8 cellular contexts compared by ENCODE assay signal in the genomic region with DNA sequence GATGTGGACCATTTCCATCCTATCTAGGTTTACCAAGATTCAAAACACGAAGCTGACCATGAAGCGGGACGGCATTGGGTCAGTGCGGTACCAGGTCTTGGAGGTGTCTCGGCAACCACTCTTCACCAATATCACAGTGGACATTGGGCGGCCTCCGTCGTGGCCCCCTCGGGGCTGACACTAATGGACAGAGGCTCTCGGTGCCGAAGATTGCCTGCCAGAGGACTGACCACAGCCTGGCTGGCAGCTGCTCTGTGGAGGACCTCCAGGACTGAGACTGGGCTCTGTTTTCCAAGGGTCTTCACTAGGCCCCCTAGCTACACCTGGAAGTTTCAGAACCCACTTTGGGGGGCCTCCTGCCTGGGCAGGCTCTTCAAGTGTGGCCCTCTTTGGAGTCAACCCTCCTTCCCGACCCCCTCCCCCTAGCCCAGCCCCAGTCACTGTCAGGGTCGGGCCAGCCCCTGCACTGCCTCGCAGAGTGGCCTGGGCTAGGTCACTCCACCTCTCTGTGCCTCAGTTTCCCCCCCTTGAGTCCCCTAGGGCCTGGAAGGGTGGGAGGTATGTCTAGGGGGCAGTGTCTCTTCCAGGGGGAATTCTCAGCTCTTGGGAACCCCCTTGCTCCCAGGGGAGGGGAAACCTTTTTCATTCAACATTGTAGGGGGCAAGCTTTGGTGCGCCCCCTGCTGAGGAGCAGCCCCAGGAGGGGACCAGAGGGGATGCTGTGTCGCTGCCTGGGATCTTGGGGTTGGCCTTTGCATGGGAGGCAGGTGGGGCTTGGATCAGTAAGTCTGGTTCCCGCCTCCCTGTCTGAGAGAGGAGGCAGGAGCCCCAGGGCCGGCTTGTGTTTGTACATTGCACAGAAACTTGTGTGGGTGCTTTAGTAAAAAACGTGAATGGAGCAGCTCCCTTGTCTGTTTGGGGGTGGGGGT. TPM values are rescaled to one million over a fixed set of nuclear protein-coding genes. Genes with fewer than 3 reads are reported as not detected.
DNase-seq lines count a peak whose midpoint lies in the region; ATAC-seq and TF ChIP-seq lines count a peak whose summit lies in the region.

No MANE protein-coding gene starts in this region.

- no TSS peak for BruUV-seq in mammary epithelial cell (replicated peaks; lab: Mats Ljungman, UMichigan)

- peaks cover 16% of the 10 kb centered on the region for H3K36me3 ChIP-seq in HUES64 (ENCODE audit: insufficient read depth, low read length)
- H3K36me3 ChIP-seq in mammary epithelial cell (ENCODE audit: insufficient read depth, low read length), result peaks cover 3% of the 10 kb centered on the region
- H3K36me3 ChIP-seq in mesodermal cell (ENCODE audit: control insufficient read depth, insufficient read depth, low read length), result peaks cover 12% of the 10 kb centered on the region

- dilution Hi-C loops in mammary epithelial cell (cut with HindIII; ENCODE audit: low sequenced_read_pairs), result loop anchor here (5.0 kb wide), 3 partner anchors 37 to 97 kb away; no protein-coding TSS in a partner anchor

- peak overlapping the region; percentile 55 for H3K4me3 ChIP-seq in AG09309 (ENCODE audit: control insufficient read depth, low read depth, low read length)
- peak overlapping the region; percentile 83 for H3K4me3 ChIP-seq in HUES64 (ENCODE audit: low read length)
- peak overlapping the region; percentile 40 to 81 (median 55) for H3K4me3 ChIP-seq in mammary epithelial cell (replicated peaks in 1 of 3; ENCODE audit: insufficient read depth in 1 of 3, low read depth in 2 of 3, low read length in 3 of 3)
- H3K4me3 ChIP-seq in mesodermal cell (ENCODE audit: extremely low read depth, insufficient read depth, low read length, poor library complexity, severe bottlenecking), result peak overlapping the region; percentile 59

- no peaks in the 10 kb centered on the region for H3K27me3 ChIP-seq in HUES64 (ENCODE audit: insufficient read depth, low read length)
- no peaks in the 10 kb centered on the region for H3K27me3 ChIP-seq in mammary epithelial cell (ENCODE audit: insufficient read depth, low read length)

- TF ChIP-seq CTCF in AG09309 (IDR thresholded peaks at IDR 0.05; ENCODE audit: control insufficient read depth, insufficient read depth, low read depth, low read length, missing control alignments), result peak; percentile 17
- TF ChIP-seq CTCF in mammary epithelial cell (conservative IDR thresholded peaks at IDR 0.05 in 1 of 2, IDR thresholded peaks at IDR 0.05 in 1 of 2; ENCODE audit: extremely low read depth in 1 of 2, insufficient read depth in 1 of 2, low read depth in 1 of 2, low read length in 2 of 2), result no peak

- 75% methylated on average over 19 of the region's 19 CpGs for WGBS in HUES64
- 69% methylated on average over 18 of the region's 19 CpGs for whole genome bisulfite sequencing in mammary epithelial cell (ENCODE audit: low coverage, missing lambda C conversion rate)
- 81 to 86% methylated on average over 16 of the region's 19 CpGs for WGBS in mesodermal cell (ENCODE audit: insufficient coverage in 2 of 2), 2 experiments

- H4K20me1 ChIP-seq in mammary epithelial cell (ENCODE audit: insufficient read depth, low read length), result no peaks in the 10 kb centered on the region

- intact Hi-C loops in mammary epithelial cell (cut with micrococcal nuclease), result loop anchor here (2.0 kb wide), 1 partner anchor 228 kb away; no protein-coding TSS in a partner anchor

- H3K9me3 ChIP-seq in HUES64 (ENCODE audit: insufficient read depth, low read depth, low read length) (no peaks in the 10 kb centered on the region), mammary epithelial cell (replicated peaks; ENCODE audit: insufficient read depth, low read length) (no peaks in the 10 kb centered on the region), mesodermal cell (ENCODE audit: control insufficient read depth, low read length) (no peaks in the 10 kb centered on the region)

- CTCF ChIA-PET in mammary epithelial cell (lab: Charles Lee; ENCODE audit: low non-redundant PET), result no interaction called here

- H3K4me1 ChIP-seq in HUES64 (ENCODE audit: insufficient read depth, low read length) (0 out of 2 replicates have a peak, but pooled peaks cover 5% of the 10 kb centered on the region), mammary epithelial cell (ENCODE audit: insufficient read depth, low read length) (peaks cover 17% of the 10 kb centered on the region), mesodermal cell (ENCODE audit: control insufficient read depth, insufficient read depth, low read length, poor library complexity, severe bottlenecking) (peaks cover 24% of the 10 kb centered on the region)

- peak overlapping the region; percentile 75 for H3K4me2 ChIP-seq in mammary epithelial cell (ENCODE audit: insufficient read depth, low read depth, low read length)

- H3K9ac ChIP-seq in HUES64 (ENCODE audit: low read depth, low read length) (peak overlapping the region; percentile 68), mammary epithelial cell (ENCODE audit: insufficient read depth, low read length) (peak overlapping the region; percentile 53)

- DNase-seq in AG09309 (ENCODE audit: low read depth), result no peak
- DNase-seq in mammary epithelial cell, result no peak
- no peak for DNase-seq in Ammon's horn (ENCODE audit: low spot score)

- ATAC-seq in HG03521 (IDR thresholded peaks at IDR 0.05; ENCODE audit: unreplicated experiment), result no peak
- ATAC-seq in GM18858 (IDR thresholded peaks at IDR 0.05; ENCODE audit: unreplicated experiment), result no peak
- ATAC-seq in HG03378 (IDR thresholded peaks at IDR 0.05; ENCODE audit: unreplicated experiment), result no peak

- in situ Hi-C loops in mammary epithelial cell (cut with MboI; ENCODE audit: low sequenced_read_pairs in 2 of 2), result no loop called here

- peak overlapping the region; percentile 66 for H2AFZ ChIP-seq in mammary epithelial cell (ENCODE audit: low read depth, low read length)

- H3K27ac ChIP-seq in HUES64 (ENCODE audit: low read depth, low read length) (no peak overlapping the region; the same call in 1 of the 2 replicates), mammary epithelial cell (ENCODE audit: insufficient read depth, low read depth, low read length) (peak overlapping the region; percentile 77), mesodermal cell (ENCODE audit: low read depth, low read length, severe bottlenecking) (peak overlapping the region; percentile 45)

- H3K79me2 ChIP-seq in mammary epithelial cell (ENCODE audit: insufficient read depth, low read length), result no peaks in the 10 kb centered on the region

RNA-seq across cellular contexts. Expression of a gene that starts 0.9 kb away (rescaled TPM):
- polyA plus RNA-seq in HUES64 (2013, experiment 1 of 2), result 5.8 TPM
- polyA plus RNA-seq in HUES64 (2013, experiment 2 of 2), result 7.7 TPM
- total RNA-seq in mammary epithelial cell, result 10 to 100 TPM in 1 of 2 donors, 1 to 10 TPM in 1; 5.8 to 10.5 TPM
- 5.4 TPM for polyA plus RNA-seq in mammary epithelial cell
- polyA minus RNA-seq in mammary epithelial cell, result 1.3 TPM
- 6.6 TPM for polyA plus RNA-seq in mesodermal cell (2013, experiment 1 of 2)
- 5.2 TPM for polyA plus RNA-seq in mesodermal cell (2013, experiment 2 of 2)

RNA-seq across cellular contexts. Expression of a gene that starts 11.5 kb away (rescaled TPM):
- 55.9 TPM for polyA plus RNA-seq in HUES64 (2013, experiment 1 of 2)
- 64.7 TPM for polyA plus RNA-seq in HUES64 (2013, experiment 2 of 2)
- 100 to 1,000 TPM in 1 of 2 donors, 10 to 100 TPM in 1; 88.2 to 103 TPM for total RNA-seq in mammary epithelial cell
- 71.7 TPM for polyA plus RNA-seq in mammary epithelial cell
- 102 TPM for polyA minus RNA-seq in mammary epithelial cell
- 71.6 TPM for polyA plus RNA-seq in mesodermal cell (2013, experiment 1 of 2)
- polyA plus RNA-seq in mesodermal cell (2013, experiment 2 of 2), result 57.1 TPM

RNA-seq across cellular contexts. Expression of a gene that starts 15.8 kb away (rescaled TPM):
- polyA plus RNA-seq in HUES64 (2013, experiment 1 of 2), result 126 TPM
- polyA plus RNA-seq in HUES64 (2013, experiment 2 of 2), result 103 TPM
- 100 to 1,000 TPM in 1 of 2 donors, 10 to 100 TPM in 1; 84.4 to 127 TPM for total RNA-seq in mammary epithelial cell
- polyA plus RNA-seq in mammary epithelial cell, result 199 TPM
- 104 TPM for polyA minus RNA-seq in mammary epithelial cell
- 133 TPM for polyA plus RNA-seq in mesodermal cell (2013, experiment 1 of 2)
- 103 TPM for polyA plus RNA-seq in mesodermal cell (2013, experiment 2 of 2)

RNA-seq across cellular contexts. Expression of a gene that starts 20.7 kb away (rescaled TPM):
- 46.3 TPM for polyA plus RNA-seq in HUES64 (2013, experiment 1 of 2)
- polyA plus RNA-seq in HUES64 (2013, experiment 2 of 2), result 36.1 TPM
- total RNA-seq in mammary epithelial cell, result 10 to 100 TPM; 28.4 to 31.7 TPM
- polyA plus RNA-seq in mammary epithelial cell, result 34.8 TPM
- polyA minus RNA-seq in mammary epithelial cell, result 34.2 TPM
- polyA plus RNA-seq in mesodermal cell (2013, experiment 1 of 2), result 20.3 TPM
- 12.6 TPM for polyA plus RNA-seq in mesodermal cell (2013, experiment 2 of 2)

RNA-seq across cellular contexts. Expression of a gene that starts 40.7 kb away (rescaled TPM):
- polyA plus RNA-seq in HUES64 (2013, experiment 1 of 2), result 10.6 TPM
- 11.3 TPM for polyA plus RNA-seq in HUES64 (2013, experiment 2 of 2)
- 10 to 100 TPM; 32.5 to 54.0 TPM for total RNA-seq in mammary epithelial cell
- 12.9 TPM for polyA plus RNA-seq in mammary epithelial cell
- polyA minus RNA-seq in mammary epithelial cell, result 39.3 TPM
- polyA plus RNA-seq in mesodermal cell (2013, experiment 1 of 2), result 13.7 TPM
- polyA plus RNA-seq in mesodermal cell (2013, experiment 2 of 2), result 11.8 TPM
